Comparison of ENCODE assay signal across 8 cellular contexts in genomic region chr9:35103660-35104191, GRCh38. TPM values are rescaled to one million over a fixed set of nuclear protein-coding genes. Genes with fewer than 3 reads are reported as not detected.
DNase-seq lines count a peak whose midpoint lies in the region; FAIRE-seq and TF ChIP-seq lines count a peak whose summit lies in the region.

No MANE protein-coding gene starts in this region.

- H3K27ac Mint-ChIP-seq in activated CD4-positive, alpha-beta T cell treated with anti-CD3 and anti-CD28 coated beads, Interleukin-2, amount 10 ng/mL, durations not matched to agents 24 days and 14 days, result peak overlapping the region; percentile 97
- H3K27ac Mint-ChIP-seq in astrocyte (ENCODE audit: unreplicated experiment), result peak overlapping the region; percentile 91

- peaks cover 27% of the 10 kb centered on the region for H3K4me1 Mint-ChIP-seq in activated CD4-positive, alpha-beta T cell treated with anti-CD3 and anti-CD28 coated beads, Interleukin-2, amount 10 ng/mL, durations not matched to agents 24 days and 14 days
- H3K4me1 Mint-ChIP-seq in astrocyte (ENCODE audit: low read depth, unreplicated experiment), result peaks cover 19% of the 10 kb centered on the region

- H3K9me3 ChIP-seq in astrocyte (ENCODE audit: insufficient read depth, low read depth, low read length) (no peaks in the 10 kb centered on the region), testis (no peaks in the 10 kb centered on the region)

- peak overlapping the region; percentile 91 for H3K4me2 ChIP-seq in astrocyte (ENCODE audit: low read length)

- no peak overlapping the region for H2AFZ ChIP-seq in astrocyte (ENCODE audit: low read depth, low read length)

- H3K27ac ChIP-seq in astrocyte (ENCODE audit: low read depth, low read length) (peak overlapping the region; percentile 93), layer of hippocampus (ENCODE audit: low read depth, low read length) (peak overlapping the region; percentile 85), testis (peak overlapping the region; percentile 60 to 90)

- WGBS in testis, 2 donors, result 19 to 25% methylated on average over 5 of the region's 5 CpGs

- TF ChIP-seq CTCF in astrocyte (IDR thresholded peaks at IDR 0.05; ENCODE audit: insufficient read depth, low read depth, low read length) (no peak), testis (IDR thresholded peaks at IDR 0.05) (no peak)

- no peak for DNase-seq in activated CD4-positive, alpha-beta T cell treated with anti-CD3 and anti-CD28 coated beads, Interleukin-2, amount 10 ng/mL, durations not matched to agents 24 days and 14 days
- no peak for DNase-seq in activated CD4-positive, alpha-beta T cell treated with anti-CD3 and anti-CD28 coated beads, Interleukin-2, amount 50 U/mL, for 1 hour
- DNase-seq in astrocyte (ENCODE audit: low read depth) (no peak), testis (no peak), NCI-H510A treated with DMSO at 0.1 percent for 48 hours (lab: John Stamatoyannopoulos, UW) (no peak), SHP77 (lab: John Stamatoyannopoulos, UW) (no peak), NAMALWA (ENCODE audit: low spot score) (no peak)

- peak overlapping the region; percentile 82 for H3K4me3 ChIP-seq in astrocyte (ENCODE audit: insufficient read depth, low read depth, low read length)
- H3K4me3 ChIP-seq in testis, result peak overlapping the region; percentile 77 to 78

- FAIRE-seq in astrocyte (lab: Jason Lieb, UNC), result no peak

- peaks cover 14% of the 10 kb centered on the region for H4K20me1 ChIP-seq in astrocyte (ENCODE audit: insufficient read depth, low read length)

- no peak for TF ChIP-seq POLR2A in testis (IDR thresholded peaks at IDR 0.05)

- H3K9ac ChIP-seq in astrocyte (ENCODE audit: low read length), result peak overlapping the region; percentile 94

- H3K4me3 Mint-ChIP-seq in activated CD4-positive, alpha-beta T cell treated with anti-CD3 and anti-CD28 coated beads, Interleukin-2, amount 10 ng/mL, durations not matched to agents 24 days and 14 days, result peak overlapping the region; percentile 94
- peak overlapping the region; percentile 93 for H3K4me3 Mint-ChIP-seq in astrocyte (ENCODE audit: unreplicated experiment)

- H3K36me3 ChIP-seq in astrocyte (ENCODE audit: insufficient read depth, low read length) (peaks cover 44% of the 10 kb centered on the region), testis (ENCODE audit: low read depth, missing control alignments) (no peaks in the 10 kb centered on the region)

- intact Hi-C loops in activated CD4-positive, alpha-beta T cell treated with anti-CD3 and anti-CD28 coated beads, Interleukin-2, amount 10 ng/mL, durations not matched to agents 24 days and 14 days (cut with micrococcal nuclease), result loop anchor here (1.0 kb wide), 2 partner anchors 8 to 24 kb away; partner anchors contain the start of gene FANCG
- intact Hi-C loops in testis (cut with DNase I; ENCODE audit: low total_unique reads), result loop anchor here (10.0 kb wide), 1 partner anchor 109 kb away; no protein-coding TSS in a partner anchor

- H3K4me1 ChIP-seq in astrocyte (ENCODE audit: insufficient read depth, low read length), result peaks cover 17% of the 10 kb centered on the region
- H3K4me1 ChIP-seq in testis, result peaks cover 12% of the 10 kb centered on the region

- peaks cover 39% of the 10 kb centered on the region for H3K79me2 ChIP-seq in astrocyte (ENCODE audit: insufficient read depth, low read length)

- H3K27me3 ChIP-seq in astrocyte (ENCODE audit: insufficient read depth, low read length) (no peaks in the 10 kb centered on the region), layer of hippocampus (ENCODE audit: control insufficient read depth, insufficient read depth, low read length) (no peaks in the 10 kb centered on the region), testis (no peaks in the 10 kb centered on the region)

- peaks cover 50% of the 10 kb centered on the region for H3K36me3 Mint-ChIP-seq in activated CD4-positive, alpha-beta T cell treated with anti-CD3 and anti-CD28 coated beads, Interleukin-2, amount 10 ng/mL, durations not matched to agents 24 days and 14 days (ENCODE audit: low read depth)
- H3K36me3 Mint-ChIP-seq in astrocyte (ENCODE audit: low read depth, unreplicated experiment), result peaks cover 24% of the 10 kb centered on the region

- no peaks in the 10 kb centered on the region for H3K9me3 Mint-ChIP-seq in activated CD4-positive, alpha-beta T cell treated with anti-CD3 and anti-CD28 coated beads, Interleukin-2, amount 10 ng/mL, durations not matched to agents 24 days and 14 days
- H3K9me3 Mint-ChIP-seq in astrocyte (ENCODE audit: unreplicated experiment), result no peaks in the 10 kb centered on the region

- no peaks in the 10 kb centered on the region for H3K27me3 Mint-ChIP-seq in activated CD4-positive, alpha-beta T cell treated with anti-CD3 and anti-CD28 coated beads, Interleukin-2, amount 10 ng/mL, durations not matched to agents 24 days and 14 days
- no peaks in the 10 kb centered on the region for H3K27me3 Mint-ChIP-seq in astrocyte (ENCODE audit: low read depth, unreplicated experiment)

RNA-seq across cellular contexts. Expression of gene STOML2, which starts 0.8 kb away (rescaled TPM):
- 258 and 262 TPM in 2 replicates for total RNA-seq in activated CD4-positive, alpha-beta T cell treated with anti-CD3 and anti-CD28 coated beads, Interleukin-2, amount 10 ng/mL, durations not matched to agents 24 days and 14 days
- total RNA-seq in astrocyte (83.1 and 85.1 TPM in 2 replicates), testis (100 to 1,000 TPM in 1 of 2 donors, 10 to 100 TPM in 1; 87.1 to 115 TPM)
- 102 TPM for polyA plus RNA-seq in testis (ENCODE audit: insufficient read depth, low read depth, low replicate concordance)

RNA-seq across cellular contexts. Expression of gene PIGO, which starts 7.3 kb away (rescaled TPM):
- 32.5 and 37.2 TPM in 2 replicates for total RNA-seq in activated CD4-positive, alpha-beta T cell treated with anti-CD3 and anti-CD28 coated beads, Interleukin-2, amount 10 ng/mL, durations not matched to agents 24 days and 14 days
- total RNA-seq in astrocyte (19.7 and 20.8 TPM in 2 replicates), testis (10 to 100 TPM; 27.6 to 33.1 TPM)
- 41.4 TPM for polyA plus RNA-seq in testis (ENCODE audit: insufficient read depth, low read depth, low replicate concordance)

RNA-seq across cellular contexts. Expression of gene ATOSB, which starts 11.9 kb away (rescaled TPM):
- 3.7 and 4.7 TPM in 2 replicates for total RNA-seq in activated CD4-positive, alpha-beta T cell treated with anti-CD3 and anti-CD28 coated beads, Interleukin-2, amount 10 ng/mL, durations not matched to agents 24 days and 14 days
- total RNA-seq in astrocyte (68.9 and 76.9 TPM in 2 replicates), testis (10 to 100 TPM; 15.9 to 19.6 TPM)
- polyA plus RNA-seq in testis (ENCODE audit: insufficient read depth, low read depth, low replicate concordance), result 16.0 TPM

RNA-seq across cellular contexts. Expression of gene FANCG, which starts 24.0 kb away (rescaled TPM):
- total RNA-seq in activated CD4-positive, alpha-beta T cell treated with anti-CD3 and anti-CD28 coated beads, Interleukin-2, amount 10 ng/mL, durations not matched to agents 24 days and 14 days, result 114 and 122 TPM in 2 replicates
- total RNA-seq in astrocyte (11.0 and 14.1 TPM in 2 replicates), testis (10 to 100 TPM; 32.3 to 57.2 TPM)
- polyA plus RNA-seq in testis (ENCODE audit: insufficient read depth, low read depth, low replicate concordance), result 25.5 TPM

RNA-seq across cellular contexts. Expression of gene VCP, which starts 31.3 kb away (rescaled TPM):
- total RNA-seq in activated CD4-positive, alpha-beta T cell treated with anti-CD3 and anti-CD28 coated beads, Interleukin-2, amount 10 ng/mL, durations not matched to agents 24 days and 14 days, result 335 and 343 TPM in 2 replicates
- total RNA-seq in astrocyte (366 and 390 TPM in 2 replicates), testis (100 to 1,000 TPM; 171 to 186 TPM)
- polyA plus RNA-seq in testis (ENCODE audit: insufficient read depth, low read depth, low replicate concordance), result 229 TPM
